ENCODE assay signal across 16 cellular contexts in genomic region chr12:53972722-53973092, GRCh38. TPM values are rescaled to one million over a fixed set of nuclear protein-coding genes. Genes with fewer than 3 reads are reported as not detected.
DNase-seq lines count a peak whose midpoint lies in the region; ATAC-seq and FAIRE-seq lines count a peak whose summit lies in the region.
"Had no signal": no experiment of that assay in that cellular context is flagged by ENCODE, and none has a peak within 500 bp of the region (broad histone marks: within the 10 kb centered on the region; RNA-seq: fewer than 3 reads in every experiment).

No MANE protein-coding gene starts in this region.

- no peaks in the 10 kb centered on the region for H3K9me3 Mint-ChIP-seq in activated CD8-positive, alpha-beta memory T cell treated with anti-CD3 and anti-CD28 coated beads, Interleukin-2, amount 10 ng/mL, durations not matched to agents 7 days and 5 days (ENCODE audit: low read depth)
- no peaks in the 10 kb centered on the region for H3K9me3 Mint-ChIP-seq in activated CD4-positive, alpha-beta memory T cell treated with anti-CD3 and anti-CD28 coated beads for 36 hours
- H3K9me3 Mint-ChIP-seq in immature natural killer cell, result peaks cover 0 to 13% (median 0%) of the 10 kb centered on the region in 6 donors
- H3K9me3 Mint-ChIP-seq in stimulated activated naive B cell treated with anti-CD40 and anti-IgM and Interleukin-4, amounts not matched to agents 10 μg/mL and 1 μg/mL and 100 μg/mL, for 72 hours, result peaks cover 0 to 10% of the 10 kb centered on the region in 2 donors

- CTCF ChIA-PET in activated CD8-positive, alpha-beta memory T cell treated with anti-CD3 and anti-CD28 coated beads, Interleukin-2, amount 10 ng/mL, durations not matched to agents 7 days and 5 days (lab: Charles Lee), result interaction anchor here (0.8 to 2.1 kb wide), 2 partner anchors 12 to 19 kb away, joined by 3 to 8 read pairs; partner anchors contain the start of gene HOXC10
- CTCF ChIA-PET in activated CD4-positive, alpha-beta memory T cell treated with anti-CD3 and anti-CD28 coated beads for 36 hours (lab: Charles Lee), result interaction anchor here (0.6 to 1.8 kb wide), 3 partner anchors 12 to 463 kb away, joined by 3 read pairs; partner anchors contain the start of gene HOXC10

- ATAC-seq in activated CD8-positive, alpha-beta memory T cell treated with anti-CD3 and anti-CD28 coated beads, Interleukin-2, amount 10 ng/mL, durations not matched to agents 7 days and 5 days, result no peak
- no peak for ATAC-seq in stimulated activated naive B cell treated with anti-CD40 and anti-IgM and Interleukin-4, amounts not matched to agents 10 μg/mL and 1 μg/mL and 100 μg/mL, for 72 hours (replicated peaks)
- ATAC-seq in GM18870 (IDR thresholded peaks at IDR 0.05; ENCODE audit: unreplicated experiment), result no peak
- ATAC-seq: left ventricle myocardium superior had no signal

- FAIRE-seq in RCC 7860 (lab: Jason Lieb, UNC), result no peak

- peak overlapping the region; percentile 70 for H3K27ac Mint-ChIP-seq in activated CD8-positive, alpha-beta memory T cell treated with anti-CD3 and anti-CD28 coated beads, Interleukin-2, amount 10 ng/mL, durations not matched to agents 7 days and 5 days
- H3K27ac Mint-ChIP-seq in activated CD4-positive, alpha-beta memory T cell treated with anti-CD3 and anti-CD28 coated beads for 36 hours, result peak overlapping the region; percentile 4
- peak overlapping the region in 1 of 6 donors; percentile 67 for H3K27ac Mint-ChIP-seq in immature natural killer cell
- H3K27ac Mint-ChIP-seq in stimulated activated naive B cell treated with anti-CD40 and anti-IgM and Interleukin-4, amounts not matched to agents 10 μg/mL and 1 μg/mL and 100 μg/mL, for 72 hours, result peak overlapping the region; percentile 67

- peaks cover 5% of the 10 kb centered on the region for H3K36me3 Mint-ChIP-seq in activated CD8-positive, alpha-beta memory T cell treated with anti-CD3 and anti-CD28 coated beads, Interleukin-2, amount 10 ng/mL, durations not matched to agents 7 days and 5 days
- peaks cover 8% of the 10 kb centered on the region for H3K36me3 Mint-ChIP-seq in activated CD4-positive, alpha-beta memory T cell treated with anti-CD3 and anti-CD28 coated beads for 36 hours
- H3K36me3 Mint-ChIP-seq in immature natural killer cell, result no peaks in the 10 kb centered on the region
- H3K36me3 Mint-ChIP-seq in stimulated activated naive B cell treated with anti-CD40 and anti-IgM and Interleukin-4, amounts not matched to agents 10 μg/mL and 1 μg/mL and 100 μg/mL, for 72 hours, result peaks cover 7 to 13% of the 10 kb centered on the region in 2 donors

- H3K4me1 Mint-ChIP-seq in activated CD8-positive, alpha-beta memory T cell treated with anti-CD3 and anti-CD28 coated beads, Interleukin-2, amount 10 ng/mL, durations not matched to agents 7 days and 5 days, result peaks cover 8% of the 10 kb centered on the region
- peaks cover 20% of the 10 kb centered on the region for H3K4me1 Mint-ChIP-seq in activated CD4-positive, alpha-beta memory T cell treated with anti-CD3 and anti-CD28 coated beads for 36 hours (ENCODE audit: low read depth)
- peaks cover 21 to 37% of the 10 kb centered on the region in 2 donors for H3K4me1 Mint-ChIP-seq in immature natural killer cell
- H3K4me1 Mint-ChIP-seq in stimulated activated naive B cell treated with anti-CD40 and anti-IgM and Interleukin-4, amounts not matched to agents 10 μg/mL and 1 μg/mL and 100 μg/mL, for 72 hours, result peaks cover 14 to 18% of the 10 kb centered on the region in 2 donors

- POLR2A ChIA-PET in activated CD4-positive, alpha-beta memory T cell treated with anti-CD3 and anti-CD28 coated beads for 36 hours (lab: Charles Lee), result no interaction called here

- intact Hi-C loops in activated CD4-positive, alpha-beta memory T cell treated with anti-CD3 and anti-CD28 coated beads for 36 hours (cut with micrococcal nuclease), result no loop called here

- peaks cover 90% of the 10 kb centered on the region for H3K27me3 Mint-ChIP-seq in activated CD8-positive, alpha-beta memory T cell treated with anti-CD3 and anti-CD28 coated beads, Interleukin-2, amount 10 ng/mL, durations not matched to agents 7 days and 5 days
- peaks cover 83% of the 10 kb centered on the region for H3K27me3 Mint-ChIP-seq in activated CD4-positive, alpha-beta memory T cell treated with anti-CD3 and anti-CD28 coated beads for 36 hours
- H3K27me3 Mint-ChIP-seq in immature natural killer cell (ENCODE audit: low read depth in 3 of 3), result peaks cover 71 to 78% (median 77%) of the 10 kb centered on the region in 3 donors
- H3K27me3 Mint-ChIP-seq in stimulated activated naive B cell treated with anti-CD40 and anti-IgM and Interleukin-4, amounts not matched to agents 10 μg/mL and 1 μg/mL and 100 μg/mL, for 72 hours, result peaks cover 82 to 90% of the 10 kb centered on the region in 2 donors

- DNase-seq in activated CD8-positive, alpha-beta memory T cell treated with anti-CD3 and anti-CD28 coated beads, Interleukin-2, amount 10 ng/mL, durations not matched to agents 7 days and 5 days, result no peak
- DNase-seq in activated CD8-positive, alpha-beta memory T cell treated with anti-CD3 and anti-CD28 coated beads, Interleukin-2, amount 50 U/mL, for 48 hours, result no peak
- DNase-seq in activated CD4-positive, alpha-beta memory T cell treated with anti-CD3 and anti-CD28 coated beads for 36 hours, result no peak
- DNase-seq in immature natural killer cell (no peak), RCC 7860 (ENCODE audit: low spot score) (no peak), NCI-H1930 (lab: John Stamatoyannopoulos, UW) (no peak)
- no peak for DNase-seq in stimulated activated naive B cell treated with anti-CD40 and anti-IgM and Interleukin-4, amounts not matched to agents 10 μg/mL and 1 μg/mL and 100 μg/mL, for 72 hours
- DNase-seq: ACHN, brain microvascular endothelial cell, KG1, left ventricle myocardium superior, NCI-H187, SIG-M5 had no signal

- H3K4me3 Mint-ChIP-seq in activated CD8-positive, alpha-beta memory T cell treated with anti-CD3 and anti-CD28 coated beads, Interleukin-2, amount 10 ng/mL, durations not matched to agents 7 days and 5 days, result no peak overlapping the region
- peak overlapping the region; percentile 30 for H3K4me3 Mint-ChIP-seq in activated CD4-positive, alpha-beta memory T cell treated with anti-CD3 and anti-CD28 coated beads for 36 hours
- peak overlapping the region in 4 of 5 donors; percentile 55 to 79 (median 76) for H3K4me3 Mint-ChIP-seq in immature natural killer cell
- peak overlapping the region in 1 of 2 donors; percentile 51 for H3K4me3 Mint-ChIP-seq in stimulated activated naive B cell treated with anti-CD40 and anti-IgM and Interleukin-4, amounts not matched to agents 10 μg/mL and 1 μg/mL and 100 μg/mL, for 72 hours

RNA-seq across cellular contexts. Expression of gene HOXC11, which starts 0.2 kb away (rescaled TPM):
- total RNA-seq in activated CD8-positive, alpha-beta memory T cell treated with anti-CD3 and anti-CD28 coated beads, Interleukin-2, amount 10 ng/mL, durations not matched to agents 7 days and 5 days, result not detected
- not detected for total RNA-seq in activated CD4-positive, alpha-beta memory T cell treated with anti-CD3 and anti-CD28 coated beads for 36 hours
- polyA plus RNA-seq in immature natural killer cell, result not detected
- total RNA-seq: left ventricle myocardium superior, omental fat pad had no signal

RNA-seq across cellular contexts. Expression of gene HOTAIR, which starts 2.0 kb away (rescaled TPM):
- not detected for total RNA-seq in activated CD8-positive, alpha-beta memory T cell treated with anti-CD3 and anti-CD28 coated beads, Interleukin-2, amount 10 ng/mL, durations not matched to agents 7 days and 5 days
- total RNA-seq in activated CD4-positive, alpha-beta memory T cell treated with anti-CD3 and anti-CD28 coated beads for 36 hours, result not detected
- not detected for polyA plus RNA-seq in immature natural killer cell
- total RNA-seq: left ventricle myocardium superior had no signal

RNA-seq across cellular contexts. Expression of gene HOXC10, which starts 12.2 kb away (rescaled TPM):
- total RNA-seq in activated CD8-positive, alpha-beta memory T cell treated with anti-CD3 and anti-CD28 coated beads, Interleukin-2, amount 10 ng/mL, durations not matched to agents 7 days and 5 days, result not detected
- not detected for total RNA-seq in activated CD4-positive, alpha-beta memory T cell treated with anti-CD3 and anti-CD28 coated beads for 36 hours
- not detected for polyA plus RNA-seq in immature natural killer cell
- total RNA-seq: left ventricle myocardium superior, omental fat pad had no signal

RNA-seq across cellular contexts. Expression of gene HOXC12, which starts 18.0 kb away (rescaled TPM):
- not detected for total RNA-seq in activated CD8-positive, alpha-beta memory T cell treated with anti-CD3 and anti-CD28 coated beads, Interleukin-2, amount 10 ng/mL, durations not matched to agents 7 days and 5 days
- total RNA-seq in activated CD4-positive, alpha-beta memory T cell treated with anti-CD3 and anti-CD28 coated beads for 36 hours, result not detected
- polyA plus RNA-seq in immature natural killer cell, result not detected
- total RNA-seq: left ventricle myocardium superior, omental fat pad, ureter had no signal

RNA-seq across cellular contexts. Expression of gene HOXC9, which starts 27.3 kb away (rescaled TPM):
- total RNA-seq in activated CD8-positive, alpha-beta memory T cell treated with anti-CD3 and anti-CD28 coated beads, Interleukin-2, amount 10 ng/mL, durations not matched to agents 7 days and 5 days, result not detected
- total RNA-seq in activated CD4-positive, alpha-beta memory T cell treated with anti-CD3 and anti-CD28 coated beads for 36 hours, result not detected
- not detected for polyA plus RNA-seq in immature natural killer cell
- total RNA-seq: left ventricle myocardium superior had no signal
